ENCODE assay signal across 27 cellular contexts in genomic region chr9:87703636-87704276, GRCh38. TPM values are rescaled to one million over a fixed set of nuclear protein-coding genes. Genes with fewer than 3 reads are reported as not detected.
DNase-seq lines count a peak whose midpoint lies in the region; ATAC-seq and TF ChIP-seq lines count a peak whose summit lies in the region.
"Had no signal": no experiment of that assay in that cellular context is flagged by ENCODE, and none has a peak within 500 bp of the region (broad histone marks: within the 10 kb centered on the region; RNA-seq: fewer than 3 reads in every experiment).

No MANE protein-coding gene starts in this region.

- H3K4me1 ChIP-seq in endodermal cell (ENCODE audit: control insufficient read depth, insufficient read depth, low read length), result no peaks in the 10 kb centered on the region
- no peaks in the 10 kb centered on the region for H3K4me1 ChIP-seq in lung (ENCODE audit: control insufficient read depth in 2 of 2, insufficient read depth in 2 of 2, low read length in 2 of 2)
- H3K4me1 ChIP-seq: uterus had no signal

- TF ChIP-seq CTCF in endodermal cell (conservative IDR thresholded peaks at IDR 0.05), result no peak
- TF ChIP-seq CTCF in lung (IDR thresholded peaks at IDR 0.05; ENCODE audit: control extremely low read depth, extremely low read depth), result no peak
- no peak for TF ChIP-seq CTCF in type B pancreatic cell (conservative IDR thresholded peaks at IDR 0.05)

- 80 to 93% methylated on average over 5 to 7 of the region's 7 CpGs for WGBS in endodermal cell (ENCODE audit: insufficient coverage in 1 of 2, insufficient read length in 1 of 2), 2 experiments
- 82 to 100% methylated on average over 7 of the region's 7 CpGs for WGBS in lung, 2 donors

- H3K4me3 Mint-ChIP-seq in endodermal cell (no peak overlapping the region), type B pancreatic cell (no peak overlapping the region)
- H3K4me3 Mint-ChIP-seq in activated naive CD8-positive, alpha-beta T cell treated with anti-CD3 and anti-CD28 coated beads for 36 hours, result no peak overlapping the region
- H3K4me3 Mint-ChIP-seq: activated CD4-positive, alpha-beta memory T cell treated with anti-CD3 and anti-CD28 coated beads, Interleukin-2, amount 10 ng/mL, durations not matched to agents 7 days and 5 days; activated T-helper 17 cell treated with anti-CD3 and anti-CD28 coated beads, Interleukin-2, amount 50 U/mL, for 72 hours; CD8-positive, alpha-beta T cell; IgD-negative memory B cell; neural progenitor cell; stimulated activated naive B cell treated with anti-CD40 and anti-IgM and Interleukin-4, amounts not matched to agents 10 μg/mL and 1 μg/mL and 100 μg/mL, for 72 hours had no signal

- H3K4me3 ChIP-seq in SK-N-MC (no peak overlapping the region), endodermal cell (ENCODE audit: low read length) (no peak overlapping the region), lung (no peak overlapping the region)
- H3K4me3 ChIP-seq: dorsolateral prefrontal cortex, lower lobe of right lung, neural progenitor cell, uterus had no signal

- H3K36me3 ChIP-seq in SK-N-MC (ENCODE audit: insufficient read depth, low read length) (peaks cover 74% of the 10 kb centered on the region), endodermal cell (ENCODE audit: control insufficient read depth, insufficient read depth, low read length) (peaks cover 92% of the 10 kb centered on the region), lung (ENCODE audit: control insufficient read depth in 2 of 2, insufficient read depth in 2 of 2, low read length in 2 of 2) (peaks cover 0 to 33% of the 10 kb centered on the region in 2 donors)
- H3K36me3 ChIP-seq: uterus had no signal

- H3K36me3 Mint-ChIP-seq in endodermal cell (ENCODE audit: low read depth) (peaks cover 82% of the 10 kb centered on the region), type B pancreatic cell (peaks cover 48% of the 10 kb centered on the region)
- no peaks in the 10 kb centered on the region for H3K36me3 Mint-ChIP-seq in activated naive CD8-positive, alpha-beta T cell treated with anti-CD3 and anti-CD28 coated beads for 36 hours
- H3K36me3 Mint-ChIP-seq: activated naive CD4-positive, alpha-beta T cell treated with anti-CD3 and anti-CD28 coated beads, Interleukin-2, amount 50 U/mL, for 72 hours; CD8-positive, alpha-beta T cell; stimulated activated naive B cell treated with anti-CD40 and anti-IgM and Interleukin-4, amounts not matched to agents 10 μg/mL and 1 μg/mL and 100 μg/mL, for 72 hours had no signal

- H3K27ac Mint-ChIP-seq in endodermal cell, result no peak overlapping the region
- H3K27ac Mint-ChIP-seq in type B pancreatic cell, result peak overlapping the region; percentile 50
- H3K27ac Mint-ChIP-seq in activated naive CD8-positive, alpha-beta T cell treated with anti-CD3 and anti-CD28 coated beads for 36 hours, result no peak overlapping the region
- H3K27ac Mint-ChIP-seq: activated CD4-positive, alpha-beta memory T cell treated with anti-CD3 and anti-CD28 coated beads, Interleukin-2, amount 10 ng/mL, durations not matched to agents 7 days and 5 days; activated naive CD4-positive, alpha-beta T cell treated with anti-CD3 and anti-CD28 coated beads, Interleukin-2, amount 50 U/mL, for 72 hours; activated T-helper 17 cell treated with anti-CD3 and anti-CD28 coated beads, Interleukin-2, amount 50 U/mL, for 72 hours; CD8-positive, alpha-beta T cell; IgD-negative memory B cell; neural progenitor cell; stimulated activated naive B cell treated with anti-CD40 and anti-IgM and Interleukin-4, amounts not matched to agents 10 μg/mL and 1 μg/mL and 100 μg/mL, for 72 hours had no signal

- no peaks in the 10 kb centered on the region for H3K9me3 Mint-ChIP-seq in endodermal cell
- no peaks in the 10 kb centered on the region for H3K9me3 Mint-ChIP-seq in type B pancreatic cell
- H3K9me3 Mint-ChIP-seq in activated naive CD8-positive, alpha-beta T cell treated with anti-CD3 and anti-CD28 coated beads for 36 hours, result no peaks in the 10 kb centered on the region
- H3K9me3 Mint-ChIP-seq: activated CD4-positive, alpha-beta memory T cell treated with anti-CD3 and anti-CD28 coated beads, Interleukin-2, amount 10 ng/mL, durations not matched to agents 7 days and 5 days; activated naive CD4-positive, alpha-beta T cell treated with anti-CD3 and anti-CD28 coated beads, Interleukin-2, amount 50 U/mL, for 72 hours; activated T-helper 17 cell treated with anti-CD3 and anti-CD28 coated beads, Interleukin-2, amount 50 U/mL, for 72 hours; CD8-positive, alpha-beta T cell; neural progenitor cell; stimulated activated naive B cell treated with anti-CD40 and anti-IgM and Interleukin-4, amounts not matched to agents 10 μg/mL and 1 μg/mL and 100 μg/mL, for 72 hours had no signal

- H3K4me1 Mint-ChIP-seq in endodermal cell, result peaks cover 2% of the 10 kb centered on the region
- H3K4me1 Mint-ChIP-seq in type B pancreatic cell (ENCODE audit: unreplicated experiment), result peaks cover 13% of the 10 kb centered on the region
- H3K4me1 Mint-ChIP-seq in activated naive CD8-positive, alpha-beta T cell treated with anti-CD3 and anti-CD28 coated beads for 36 hours, result peaks cover 13% of the 10 kb centered on the region
- H3K4me1 Mint-ChIP-seq: stimulated activated naive B cell treated with anti-CD40 and anti-IgM and Interleukin-4, amounts not matched to agents 10 μg/mL and 1 μg/mL and 100 μg/mL, for 72 hours had no signal

- H3K27me3 ChIP-seq in endodermal cell (ENCODE audit: control insufficient read depth, insufficient read depth, low read length, poor library complexity, severe bottlenecking) (no peaks in the 10 kb centered on the region), lung (ENCODE audit: control insufficient read depth, insufficient read depth) (no peaks in the 10 kb centered on the region)
- H3K27me3 ChIP-seq: dorsolateral prefrontal cortex, neural progenitor cell, uterus had no signal

- H3K27ac ChIP-seq in SK-N-MC, result 0 out of 2 replicates have a peak overlapping the region, but pooled peaks have one; percentile 9
- no peak overlapping the region for H3K27ac ChIP-seq in endodermal cell (ENCODE audit: low read depth, low read length)
- H3K27ac ChIP-seq in lung (ENCODE audit: low read depth in 1 of 2, low read length in 1 of 2), result no peak overlapping the region
- H3K27ac ChIP-seq: lower lobe of right lung, neural progenitor cell, uterus had no signal

- ATAC-seq in lung (ENCODE audit: insufficient read depth, low FRiP score), result peak; percentile 8
- no peak for ATAC-seq in GM21717 (IDR thresholded peaks at IDR 0.05; ENCODE audit: unreplicated experiment)
- ATAC-seq in GM18870 (IDR thresholded peaks at IDR 0.05; ENCODE audit: unreplicated experiment), result no peak
- ATAC-seq: activated naive CD4-positive, alpha-beta T cell treated with anti-CD3 and anti-CD28 coated beads, Interleukin-2, amount 50 U/mL, for 72 hours; activated T-helper 17 cell treated with anti-CD3 and anti-CD28 coated beads, Interleukin-2, amount 50 U/mL, for 72 hours; CD8-positive, alpha-beta T cell; lower lobe of right lung; sciatic nerve; stimulated activated naive B cell treated with anti-CD40 and anti-IgM and Interleukin-4, amounts not matched to agents 10 μg/mL and 1 μg/mL and 100 μg/mL, for 72 hours had no signal

- no peak overlapping the region for H3K9ac ChIP-seq in SK-N-MC (ENCODE audit: insufficient read length)
- H3K9ac ChIP-seq in endodermal cell (ENCODE audit: extremely low read depth, low read length, poor library complexity, severe bottlenecking), result no peak overlapping the region
- H3K9ac ChIP-seq: neural progenitor cell had no signal

- no peaks in the 10 kb centered on the region for H3K9me3 ChIP-seq in SK-N-MC (ENCODE audit: low read depth, low read length)
- no peaks in the 10 kb centered on the region for H3K9me3 ChIP-seq in endodermal cell (ENCODE audit: control insufficient read depth, low read length)
- peaks cover 0 to 4% of the 10 kb centered on the region in 2 donors for H3K9me3 ChIP-seq in lung (ENCODE audit: control insufficient read depth in 2 of 2, insufficient read depth in 1 of 2, low read length in 1 of 2)
- H3K9me3 ChIP-seq: lower lobe of right lung, uterus had no signal

- DNase-seq in SK-N-MC (ENCODE audit: low read depth, low spot score) (no peak), endodermal cell (peak; percentile 32), lung (ENCODE audit: low spot score) (peak; percentile 25), type B pancreatic cell (ENCODE audit: extremely low spot score, unreplicated experiment) (no peak)
- no peak for DNase-seq in activated naive CD8-positive, alpha-beta T cell treated with anti-CD3 and anti-CD28 coated beads for 36 hours
- DNase-seq: activated CD4-positive, alpha-beta memory T cell treated with anti-CD3 and anti-CD28 coated beads, Interleukin-2, amount 10 ng/mL, durations not matched to agents 7 days and 5 days; activated CD4-positive, alpha-beta T cell treated with anti-CD3 and anti-CD28 coated beads for 1 hour; activated CD8-positive, alpha-beta memory T cell treated with anti-CD3 and anti-CD28 coated beads, Interleukin-2, amount 50 U/mL, for 48 hours; AML-193; CD8-positive, alpha-beta T cell; dorsolateral prefrontal cortex; lower lobe of right lung; NCI-H1417; NCI-H2081 treated with DMSO at 0.1 percent for 48 hours; NCI-H345; NCI-H748 treated with DMSO at 0.1 percent for 48 hours; stimulated activated CD4-positive, alpha-beta T cell treated with anti-CD3 and anti-CD28 coated beads, Interleukin-4, amount 100 ng/mL, for 4 hours; stimulated activated naive B cell treated with anti-CD40 and anti-IgM and Interleukin-4, amounts not matched to agents 10 μg/mL and 1 μg/mL and 100 μg/mL, for 72 hours; T-helper 2 cell; uterus had no signal

- no peaks in the 10 kb centered on the region for H3K27me3 Mint-ChIP-seq in endodermal cell (ENCODE audit: insufficient read depth)
- H3K27me3 Mint-ChIP-seq in type B pancreatic cell, result no peaks in the 10 kb centered on the region
- H3K27me3 Mint-ChIP-seq in activated naive CD8-positive, alpha-beta T cell treated with anti-CD3 and anti-CD28 coated beads for 36 hours, result no peaks in the 10 kb centered on the region
- H3K27me3 Mint-ChIP-seq: stimulated activated naive B cell treated with anti-CD40 and anti-IgM and Interleukin-4, amounts not matched to agents 10 μg/mL and 1 μg/mL and 100 μg/mL, for 72 hours had no signal

RNA-seq across cellular contexts. Expression of gene CTSL, which starts 22.2 kb away (rescaled TPM):
- total RNA-seq in endodermal cell (100 to 1,000 TPM in 1 of 2 donors, 10 to 100 TPM in 1; 81.2 to 131 TPM), lung (100 to 1,000 TPM; 126 to 301 TPM), type B pancreatic cell (ENCODE audit: low replicate concordance) (85.7 and 117 TPM in 2 replicates)
- 49.7 TPM for polyA plus RNA-seq in endodermal cell (2013, experiment 1 of 2)
- polyA plus RNA-seq in endodermal cell (2013, experiment 2 of 2), result 47.5 TPM
- 1,000 to 10,000 TPM in 1 of 2 donors, 100 to 1,000 TPM in 1; 109 to 1,526 TPM for polyA plus RNA-seq in lung
- 1 to 10 TPM; 1.4 to 1.5 TPM for total RNA-seq in activated naive CD8-positive, alpha-beta T cell treated with anti-CD3 and anti-CD28 coated beads for 36 hours

Comparison
In these comparisons a context has a peak if more than half of its experiments do, and no peak if none do; other contexts are left out.
1. DNase-seq: peak in endodermal cell (single experiment) and lung (single experiment); none in SK-N-MC (single experiment), type B pancreatic cell (single experiment) and activated naive CD8-positive, alpha-beta T cell treated with anti-CD3 and anti-CD28 coated beads for 36 hours (single experiment).
2. RNA of gene CTSL, which starts 22.2 kb away (total RNA-seq): 126 to 301 TPM in lung, 81.2 to 131 TPM in endodermal cell and 85.7 to 117 TPM in type B pancreatic cell; 1.4 to 1.5 TPM in activated naive CD8-positive, alpha-beta T cell treated with anti-CD3 and anti-CD28 coated beads for 36 hours; every median in the first group is over 10 times any median in the second.